ENCODE assay signal across 11 cellular contexts in genomic region chr5:172107606-172108005, GRCh38.
DNase-seq lines count a peak whose midpoint lies in the region; TF ChIP-seq lines count a peak whose summit lies in the region.
"Had no signal": no experiment of that assay in that cellular context is flagged by ENCODE, and none has a peak within 500 bp of the region (broad histone marks: within the 10 kb centered on the region; RNA-seq: fewer than 3 reads in every experiment).

No MANE protein-coding gene starts in this region.

- H3K36me3 ChIP-seq in OCI-LY3 (replicated peaks; ENCODE audit: low read depth, low read length) = peaks cover 30% of the 10 kb centered on the region

- H3K36me3 Mint-ChIP-seq in CD14-positive monocyte (peaks cover 71 to 80% of the 10 kb centered on the region in 2 donors), nephron (ENCODE audit: low read depth) (no peaks in the 10 kb centered on the region)

- peak overlapping the region; percentile 11; the same call in 1 of the 2 replicates for H3K27ac ChIP-seq in OCI-LY3 (ENCODE audit: low read length)
- no peak overlapping the region for H3K27ac ChIP-seq in coronary artery
- H3K27ac ChIP-seq: testis had no signal

- TF ChIP-seq CTCF in CD14-positive monocyte (IDR thresholded peaks at IDR 0.05) (no peak), OCI-LY3 (IDR thresholded peaks at IDR 0.05; ENCODE audit: low read depth, low read length) (no peak), coronary artery (IDR thresholded peaks at IDR 0.05) (no peak), nephron (IDR thresholded peaks at IDR 0.05; ENCODE audit: unreplicated experiment in 3 of 3) (no peak)

- H3K4me1 Mint-ChIP-seq in CD14-positive monocyte = peaks cover 52% of the 10 kb centered on the region
- H3K4me1 Mint-ChIP-seq in nephron = peaks cover 62% of the 10 kb centered on the region

- H2AFZ ChIP-seq in OCI-LY3 (ENCODE audit: low read depth, low read length) = no peak overlapping the region

- H3K27me3 Mint-ChIP-seq in CD14-positive monocyte (ENCODE audit: low read depth in 3 of 3) (no peaks in the 10 kb centered on the region), nephron (ENCODE audit: low read depth) (peaks cover 4% of the 10 kb centered on the region)
- H3K27me3 Mint-ChIP-seq: activated CD4-positive, alpha-beta T cell treated with anti-CD3 and anti-CD28 coated beads, Interleukin-2, amount 10 ng/mL, durations not matched to agents 24 days and 14 days had no signal

- DNase-seq in CD14-positive monocyte (ENCODE audit: low spot score) = no peak
- DNase-seq in coronary artery (ENCODE audit: low spot score) = no peak
- no peak for DNase-seq in NCI-H526 treated with DMSO at 0.1 percent for 48 hours (lab: John Stamatoyannopoulos, UW)
- DNase-seq in T-helper 1 cell = no peak
- DNase-seq in NCI-H82 (lab: John Stamatoyannopoulos, UW) = no peak
- no peak for DNase-seq in KG1 (lab: John Stamatoyannopoulos, UW)
- DNase-seq: NCI-H2029 treated with DMSO at 0.1 percent for 48 hours had no signal

- peak overlapping the region; percentile 36; the same call in 1 of the 2 replicates for H3K4me3 ChIP-seq in OCI-LY3 (ENCODE audit: low read length)
- H3K4me3 ChIP-seq in coronary artery = peak overlapping the region; percentile 57

- H3K9me3 ChIP-seq in OCI-LY3 (ENCODE audit: insufficient read depth, low read length) = no peaks in the 10 kb centered on the region
- H3K9me3 ChIP-seq: testis had no signal

- peaks cover 13% of the 10 kb centered on the region for H3K79me2 ChIP-seq in OCI-LY3 (ENCODE audit: low read length)

- no peaks in the 10 kb centered on the region for H4K20me1 ChIP-seq in OCI-LY3 (ENCODE audit: insufficient read depth, low read length)

- H3K4me1 ChIP-seq in OCI-LY3 (ENCODE audit: low read length) = peaks cover 50% of the 10 kb centered on the region

- H3K4me3 Mint-ChIP-seq in CD14-positive monocyte (no peak overlapping the region), nephron (peak overlapping the region in 2 of 3 experiments; percentile 28 to 76)
- H3K4me3 Mint-ChIP-seq: activated CD4-positive, alpha-beta T cell treated with anti-CD3 and anti-CD28 coated beads, Interleukin-2, amount 10 ng/mL, durations not matched to agents 24 days and 14 days had no signal

- no peaks in the 10 kb centered on the region for H3K27me3 ChIP-seq in OCI-LY3 (ENCODE audit: low read depth, low read length)
- H3K27me3 ChIP-seq: testis had no signal

- peak overlapping the region; percentile 53 for H3K4me2 ChIP-seq in OCI-LY3 (ENCODE audit: low read length)

- H3K9ac ChIP-seq in OCI-LY3 (ENCODE audit: low read length) = no peak overlapping the region

- H3K9me3 Mint-ChIP-seq in CD14-positive monocyte (peaks cover 0 to 1% (median 0%) of the 10 kb centered on the region in 7 donors), nephron (no peaks in the 10 kb centered on the region)
- H3K9me3 Mint-ChIP-seq: activated CD4-positive, alpha-beta T cell treated with anti-CD3 and anti-CD28 coated beads, Interleukin-2, amount 10 ng/mL, durations not matched to agents 24 days and 14 days had no signal

- intact Hi-C loops in CD14-positive monocyte (cut with micrococcal nuclease) = loop anchor here (2.0 to 10.0 kb wide), 5 partner anchors 35 to 177 kb away; partner anchors contain the start of genes STK10 (in 2 of the 2), FBXW11 (in 1 of the 2) and UBTD2 (in 1 of the 2)

- H3K27ac Mint-ChIP-seq in CD14-positive monocyte = peak overlapping the region; percentile 59 to 88 (median 83)
- H3K27ac Mint-ChIP-seq in nephron = peak overlapping the region in 2 of 3 experiments; percentile 65 to 69

Comparison
In these comparisons a context has a peak if more than half of its experiments do, and no peak if none do; other contexts are left out.
1. H3K4me3 Mint-ChIP-seq: peak in nephron (2 of 3); none in CD14-positive monocyte (0 of 2).